ENCODE assay signal across 34 cellular contexts in genomic region chr1:240980342-240980741, GRCh38.
"Had no signal": no experiment of that assay in that cellular context is flagged by ENCODE, and none has a peak within 500 bp of the region (broad histone marks: within the 10 kb centered on the region; RNA-seq: fewer than 3 reads in every experiment).

No MANE protein-coding gene starts in this region.

- H3K9me3 Mint-ChIP-seq: activated B cell treated with CpG ODN at 0.5 μM for 24 hours; activated CD4-positive, alpha-beta memory T cell treated with anti-CD3 and anti-CD28 coated beads for 36 hours had no signal

- H3K36me3 Mint-ChIP-seq: activated CD4-positive, alpha-beta memory T cell treated with anti-CD3 and anti-CD28 coated beads for 36 hours; activated naive CD4-positive, alpha-beta T cell treated with anti-CD3 and anti-CD28 coated beads, Interleukin-2, amount 50 U/mL, for 24 hours; activated naive CD8-positive, alpha-beta T cell treated with anti-CD3 and anti-CD28 coated beads, Interleukin-2, amount 10 ng/mL, durations not matched to agents 7 days and 5 days had no signal

- H3K27me3 Mint-ChIP-seq: activated B cell treated with CpG ODN at 0.5 μM for 24 hours; activated CD4-positive, alpha-beta memory T cell treated with anti-CD3 and anti-CD28 coated beads for 36 hours; activated naive CD4-positive, alpha-beta T cell treated with anti-CD3 and anti-CD28 coated beads, Interleukin-2, amount 50 U/mL, for 24 hours; activated naive CD8-positive, alpha-beta T cell treated with anti-CD3 and anti-CD28 coated beads, Interleukin-2, amount 10 ng/mL, durations not matched to agents 7 days and 5 days; activated T-helper 17 cell treated with anti-CD3 and anti-CD28 coated beads, Interleukin-2, amount 50 U/mL, for 72 hours; central memory CD8-positive, alpha-beta T cell had no signal

- H3K27ac Mint-ChIP-seq: activated B cell treated with CpG ODN at 0.5 μM for 24 hours; activated CD4-positive, alpha-beta memory T cell treated with anti-CD3 and anti-CD28 coated beads for 36 hours; activated naive CD4-positive, alpha-beta T cell treated with anti-CD3 and anti-CD28 coated beads, Interleukin-2, amount 50 U/mL, for 24 hours; activated naive CD8-positive, alpha-beta T cell treated with anti-CD3 and anti-CD28 coated beads, Interleukin-2, amount 10 ng/mL, durations not matched to agents 7 days and 5 days; activated T-helper 17 cell treated with anti-CD3 and anti-CD28 coated beads, Interleukin-2, amount 50 U/mL, for 72 hours had no signal

- H3K4me1 Mint-ChIP-seq: activated B cell treated with CpG ODN at 0.5 μM for 24 hours; activated naive CD4-positive, alpha-beta T cell treated with anti-CD3 and anti-CD28 coated beads, Interleukin-2, amount 50 U/mL, for 24 hours; activated naive CD8-positive, alpha-beta T cell treated with anti-CD3 and anti-CD28 coated beads, Interleukin-2, amount 10 ng/mL, durations not matched to agents 7 days and 5 days; activated T-helper 17 cell treated with anti-CD3 and anti-CD28 coated beads, Interleukin-2, amount 50 U/mL, for 72 hours; central memory CD8-positive, alpha-beta T cell had no signal

- H3K4me3 Mint-ChIP-seq: activated B cell treated with CpG ODN at 0.5 μM for 24 hours; activated CD4-positive, alpha-beta memory T cell treated with anti-CD3 and anti-CD28 coated beads for 36 hours; activated naive CD4-positive, alpha-beta T cell treated with anti-CD3 and anti-CD28 coated beads, Interleukin-2, amount 50 U/mL, for 24 hours; activated naive CD8-positive, alpha-beta T cell treated with anti-CD3 and anti-CD28 coated beads, Interleukin-2, amount 10 ng/mL, durations not matched to agents 7 days and 5 days; activated T-helper 17 cell treated with anti-CD3 and anti-CD28 coated beads, Interleukin-2, amount 50 U/mL, for 72 hours; central memory CD8-positive, alpha-beta T cell had no signal

- DNase-seq: activated B cell treated with CpG ODN at 0.5 μM for 24 hours; activated CD4-positive, alpha-beta memory T cell treated with anti-CD3 and anti-CD28 coated beads for 36 hours; activated CD4-positive, alpha-beta T cell treated with anti-CD3 and anti-CD28 coated beads for 4 hours; activated CD4-positive, alpha-beta T cell treated with anti-CD3 and anti-CD28 coated beads, Interleukin-2, amount 50 U/mL, for 1 hour; activated CD4-positive, CD25-positive, alpha-beta regulatory T cell treated with anti-CD3 and anti-CD28 coated beads, Interleukin-2, amount 50 U/mL, for 72 hours; activated CD8-positive, alpha-beta memory T cell treated with anti-CD3 and anti-CD28 coated beads, Interleukin-2, amount 50 U/mL, for 4 hours; activated effector memory CD4-positive, alpha-beta T cell treated with anti-CD3 and anti-CD28 coated beads, Interleukin-2, amount 50 U/mL, for 16 hours; activated naive CD4-positive, alpha-beta T cell; activated naive CD8-positive, alpha-beta T cell treated with anti-CD3 and anti-CD28 coated beads, Interleukin-2, amount 10 ng/mL, durations not matched to agents 7 days and 5 days; activated T-cell treated with anti-CD3 and anti-CD28 coated beads for 4 hours; activated T-cell treated with anti-CD3 and anti-CD28 coated beads, Interleukin-2, amount 50 U/mL, for 48 hours; amygdala; NCI-H1105; NCI-H1417 treated with DMSO at 0.1 percent for 48 hours; NCI-H1930; NCI-H2081 treated with DMSO at 0.1 percent for 48 hours; NCI-H226; NCI-H446 treated with DMSO at 0.1 percent for 48 hours; NCI-H524; NCI-H69; NCI-H82; NK-92 treated with Interleukin-12 subunit alpha and Interleukin-12 subunit beta, amount 100 ng/mL, for 24 hours; PC-3; Peyer's patch; RPMI8226; SHP77 treated with DMSO at 0.1 percent for 48 hours; SW 1271; T-helper 1 cell; T-helper 2 cell; T-helper 9 cell had no signal

- ATAC-seq: activated T-helper 17 cell treated with anti-CD3 and anti-CD28 coated beads, Interleukin-2, amount 50 U/mL, for 72 hours; PC-3; SK-N-SH treated with all-trans-retinoic acid at 6 μM for 48 hours had no signal
